Comparison of ENCODE assay signal across 23 cellular contexts in genomic region chr15:56059716-56060115, GRCh38.
"Had no signal": no experiment of that assay in that cellular context is flagged by ENCODE, and none has a peak within 500 bp of the region (broad histone marks: within the 10 kb centered on the region; RNA-seq: fewer than 3 reads in every experiment).

No MANE protein-coding gene starts in this region.

- H3K27me3 ChIP-seq: dorsolateral prefrontal cortex, gastrocnemius medialis, left lung, suprapubic skin, transverse colon had no signal

- ATAC-seq: esophagus mucosa; left cardiac atrium; left lung; naive thymus-derived CD8-positive, alpha-beta T cell; right cardiac atrium; stimulated activated naive CD8-positive, alpha-beta T cell treated with anti-CD3 and anti-CD28 coated beads, Interleukin-15, amount 100 ng/mL, for 72 hours had no signal

- H3K4me1 Mint-ChIP-seq: naive thymus-derived CD8-positive, alpha-beta T cell; nephron progenitor cell; stimulated activated naive CD8-positive, alpha-beta T cell treated with anti-CD3 and anti-CD28 coated beads, Interleukin-15, amount 100 ng/mL, for 72 hours had no signal

- H3K4me3 Mint-ChIP-seq: naive thymus-derived CD8-positive, alpha-beta T cell; nephron progenitor cell; stimulated activated naive CD8-positive, alpha-beta T cell treated with anti-CD3 and anti-CD28 coated beads, Interleukin-15, amount 100 ng/mL, for 72 hours had no signal

- H3K36me3 ChIP-seq: gastrocnemius medialis, left lung, prostate gland, suprapubic skin, transverse colon had no signal

- H3K4me1 ChIP-seq: left lung, prostate gland, transverse colon had no signal

- H3K9me3 ChIP-seq: gastrocnemius medialis, prostate gland, suprapubic skin, transverse colon had no signal

- H3K27ac Mint-ChIP-seq: naive thymus-derived CD8-positive, alpha-beta T cell; nephron progenitor cell; stimulated activated naive CD8-positive, alpha-beta T cell treated with anti-CD3 and anti-CD28 coated beads, Interleukin-15, amount 100 ng/mL, for 72 hours had no signal

- H3K27ac ChIP-seq: dorsolateral prefrontal cortex, left lung, prostate gland, suprapubic skin, transverse colon had no signal

- H3K4me3 ChIP-seq: dorsolateral prefrontal cortex, gastrocnemius medialis, left lung, prostate gland, suprapubic skin, transverse colon had no signal

- DNase-seq: dorsolateral prefrontal cortex; effector CD4-positive, alpha-beta T cell; foreskin fibroblast; head of caudate nucleus; left cardiac atrium; left lung; mammary epithelial cell; mesendoderm; naive thymus-derived CD8-positive, alpha-beta T cell; nephron progenitor cell; nucleus accumbens; right cardiac atrium; small intestine; stimulated activated CD4-positive, alpha-beta T cell treated with anti-CD3 and anti-CD28 coated beads, Interleukin-15, amount 100 ng/mL, for 24 hours; stimulated activated CD4-positive, alpha-beta T cell treated with anti-CD3 and anti-CD28 coated beads, Interleukin-2, amount 100 ng/mL, for 48 hours; stimulated activated CD8-positive, alpha-beta memory T cell treated with anti-CD3 and anti-CD28 coated beads, Interleukin-4, amount 100 ng/mL, for 48 hours; stimulated activated naive CD4-positive, alpha-beta T cell; stimulated activated naive CD8-positive, alpha-beta T cell treated with anti-CD3 and anti-CD28 coated beads, Interleukin-15, amount 100 ng/mL, for 72 hours; transverse colon had no signal
